In the genomic region with DNA sequence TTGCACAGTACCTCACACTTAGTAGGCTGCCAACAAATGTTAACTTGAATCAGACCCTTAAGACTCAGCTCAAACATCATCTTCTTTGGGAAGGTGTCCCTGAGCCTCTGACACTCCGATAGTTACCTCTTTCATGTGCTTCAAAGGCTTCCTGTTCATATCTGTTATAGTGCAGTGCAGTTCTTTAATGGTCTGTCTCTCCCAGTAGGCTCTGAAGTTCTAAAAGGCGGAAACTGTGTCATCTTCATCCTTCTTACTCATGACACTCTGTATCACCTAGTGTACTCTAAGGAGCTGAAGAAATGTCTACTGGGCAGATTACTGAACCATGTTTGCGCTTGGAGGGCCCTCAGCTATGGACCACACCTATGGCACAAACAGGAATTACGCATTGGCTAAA, we compare ENCODE assay signal across 17 cellular contexts.
"Had no signal": no experiment of that assay in that cellular context is flagged by ENCODE, and none has a peak within 500 bp of the region (broad histone marks: within the 10 kb centered on the region; RNA-seq: fewer than 3 reads in every experiment).

No MANE protein-coding gene starts in this region.

- H3K9me3 ChIP-seq: right lobe of liver, SK-N-SH, transverse colon had no signal

- H3K27me3 Mint-ChIP-seq: effector memory CD8-positive, alpha-beta T cell had no signal

- H3K36me3 ChIP-seq: brain microvascular endothelial cell, right lobe of liver, transverse colon, WERI-Rb-1 had no signal

- H3K9me3 Mint-ChIP-seq: activated T-cell treated with anti-CD3 and anti-CD28 coated beads, Interleukin-2, amount 50 U/mL, for 4 hours; effector memory CD8-positive, alpha-beta T cell had no signal

- H3K27me3 ChIP-seq: brain microvascular endothelial cell, foreskin keratinocyte, right lobe of liver, transverse colon had no signal

- H3K4me1 ChIP-seq: foreskin keratinocyte had no signal

- H3K27ac ChIP-seq: brain microvascular endothelial cell, foreskin keratinocyte, right lobe of liver, transverse colon, WERI-Rb-1 had no signal

- H3K27ac Mint-ChIP-seq: effector memory CD8-positive, alpha-beta T cell had no signal

- H3K4me3 ChIP-seq: right lobe of liver, smooth muscle cell, transverse colon had no signal

- ATAC-seq: effector memory CD8-positive, alpha-beta T cell; foreskin keratinocyte; left ventricle myocardium superior; right lobe of liver; stimulated activated naive CD8-positive, alpha-beta T cell treated with anti-CD3 and anti-CD28 coated beads, Interleukin-15, Interleukin-2, amounts not matched to agents 100 U/mL and 50 U/mL, for 24 hours had no signal

- DNase-seq: activated CD4-positive, alpha-beta T cell treated with anti-CD3 and anti-CD28 coated beads for 48 hours; activated gamma-delta T cell; activated T-cell treated with anti-CD3 and anti-CD28 coated beads, Interleukin-2, amount 50 U/mL, for 4 hours; brain microvascular endothelial cell; cortex of kidney; effector memory CD8-positive, alpha-beta T cell; foreskin keratinocyte; glutamatergic neuron; kidney glomerular epithelial cell; left ventricle myocardium superior; mesenchymal stem cell; right lobe of liver; SK-N-SH; stimulated activated naive CD8-positive, alpha-beta T cell treated with anti-CD3 and anti-CD28 coated beads, Interleukin-15, Interleukin-2, amounts not matched to agents 100 U/mL and 50 U/mL, for 24 hours; transverse colon; WERI-Rb-1 had no signal

- H3K4me3 Mint-ChIP-seq: activated T-cell treated with anti-CD3 and anti-CD28 coated beads, Interleukin-2, amount 50 U/mL, for 4 hours; effector memory CD8-positive, alpha-beta T cell had no signal
